9 cellular contexts compared by ENCODE assay signal in the genomic region with DNA sequence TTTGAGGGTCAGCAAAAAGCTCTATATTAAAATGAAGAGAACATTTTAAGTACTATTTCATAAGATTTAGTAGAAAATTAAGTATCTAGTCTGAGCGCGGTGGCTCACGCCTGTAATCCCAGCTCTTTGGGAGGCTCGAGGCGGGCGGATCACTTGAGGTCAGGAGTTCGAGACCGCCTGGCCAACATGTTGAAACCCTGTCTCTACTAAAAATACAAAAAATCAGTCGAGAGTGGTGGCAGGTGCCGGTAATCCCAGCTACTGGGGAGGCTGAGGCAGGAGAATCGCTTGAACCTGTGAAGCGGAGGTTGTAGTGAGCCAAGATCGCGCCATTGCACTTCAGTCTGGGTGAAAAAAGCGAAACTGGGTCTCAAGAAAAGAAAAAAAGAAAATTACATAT. TPM values are rescaled to one million over a fixed set of nuclear protein-coding genes. Genes with fewer than 3 reads are reported as not detected.
A peak's percentile ranks its signal among the peaks of the same experiment; 100 is the strongest.
DNase-seq lines count a peak whose midpoint lies in the region; ATAC-seq and TF ChIP-seq lines count a peak whose summit lies in the region.
"Had no signal": no experiment of that assay in that cellular context is flagged by ENCODE, and none has a peak within 500 bp of the region (broad histone marks: within the 10 kb centered on the region; RNA-seq: fewer than 3 reads in every experiment).

No MANE protein-coding gene starts in this region.

- H3K27me3 ChIP-seq in cardiac muscle cell, result no peaks in the 10 kb centered on the region
- H3K27me3 ChIP-seq in foreskin keratinocyte, result no peaks in the 10 kb centered on the region
- no peaks in the 10 kb centered on the region for H3K27me3 ChIP-seq in suprapubic skin

- peak overlapping the region; percentile 96 for H3K4me3 Mint-ChIP-seq in WTC11

- TF ChIP-seq POLR2A in suprapubic skin (IDR thresholded peaks at IDR 0.05), result no peak

- CTCF ChIA-PET in WTC11 (lab: Charles Lee), result no interaction called here

- intact Hi-C loops in cardiac septum (cut with DNase I), result loop anchor here (5.0 kb wide), 1 partner anchor 107 kb away; the partner anchor contains the start of gene THOC1

- ATAC-seq in WTC11 (no peak), foreskin keratinocyte (no peak), HG03095 (IDR thresholded peaks at IDR 0.05; ENCODE audit: unreplicated experiment) (no peak), HG02571 (IDR thresholded peaks at IDR 0.05; ENCODE audit: unreplicated experiment) (no peak)

- H3K27me3 Mint-ChIP-seq in WTC11 (ENCODE audit: low read depth), result peaks cover 23% of the 10 kb centered on the region

- H3K27ac ChIP-seq in cardiac muscle cell, result no peak overlapping the region
- peak overlapping the region; percentile 90 for H3K27ac ChIP-seq in foreskin keratinocyte
- no peak overlapping the region for H3K27ac ChIP-seq in suprapubic skin

- H3K36me3 Mint-ChIP-seq in WTC11, result peaks cover 19% of the 10 kb centered on the region

- peaks cover 12% of the 10 kb centered on the region for H3K4me1 Mint-ChIP-seq in WTC11

- H3K4me3 ChIP-seq in cardiac muscle cell (peak overlapping the region; percentile 90), suprapubic skin (peak overlapping the region; percentile 97)

- H3K9me3 ChIP-seq in cardiac muscle cell (ENCODE audit: low read depth), result no peaks in the 10 kb centered on the region
- H3K9me3 ChIP-seq in suprapubic skin, result no peaks in the 10 kb centered on the region

- POLR2A ChIA-PET in WTC11 (lab: Charles Lee), result interaction anchor here (1.1 kb wide), 1 partner anchor 108 kb away, joined by 3 read pairs; the partner anchor contains the start of gene THOC1

- peaks cover 3% of the 10 kb centered on the region for H3K9me3 Mint-ChIP-seq in WTC11

- H3K36me3 ChIP-seq in cardiac muscle cell (peaks cover 14% of the 10 kb centered on the region), suprapubic skin (peaks cover 7% of the 10 kb centered on the region)

- DNase-seq in cardiac muscle cell (ENCODE audit: low read depth in 1 of 2, low spot score in 1 of 2) (no peak), cardiac septum (ENCODE audit: low spot score) (no peak), WTC11 (ENCODE audit: low spot score) (no peak), foreskin keratinocyte (no peak), suprapubic skin (ENCODE audit: low spot score in 2 of 2) (no peak)
- DNase-seq in effector CD8-positive, alpha-beta T cell (lab: John Stamatoyannopoulos, UW), result no peak
- DNase-seq: NCI-H748 treated with DMSO at 0.1 percent for 48 hours had no signal

- H3K4me1 ChIP-seq in cardiac muscle cell (ENCODE audit: low read depth) (peaks cover 9% of the 10 kb centered on the region), foreskin keratinocyte (peaks cover 20% of the 10 kb centered on the region), suprapubic skin (peaks cover 25% of the 10 kb centered on the region)

- H3K27ac Mint-ChIP-seq in WTC11, result no peak overlapping the region

- no peak for TF ChIP-seq EP300 in suprapubic skin (IDR thresholded peaks at IDR 0.05)

- 92% methylated on average over 15 of the region's 15 CpGs for WGBS in suprapubic skin

- no peak for TF ChIP-seq CTCF in cardiac muscle cell (IDR thresholded peaks at IDR 0.05; ENCODE audit: low read depth, low read length)
- no peak for TF ChIP-seq CTCF in WTC11 (IDR thresholded peaks at IDR 0.05)
- no peak for TF ChIP-seq CTCF in foreskin keratinocyte (conservative IDR thresholded peaks at IDR 0.05)
- TF ChIP-seq CTCF in suprapubic skin (IDR thresholded peaks at IDR 0.05), result no peak

TF ChIP-seq in WTC11, 78 proteins besides CTCF, POLR2A, EP300 and RAD21 (continues in another document):
- TF ChIP-seq ZNF281 (CRISPR knock-in tag; IDR thresholded peaks at IDR 0.05) (no peak), E2F4 (CRISPR knock-in tag; IDR thresholded peaks at IDR 0.05; ENCODE audit: borderline replicate concordance, low read depth) (no peak), SP1 (CRISPR knock-in tag; conservative IDR thresholded peaks at IDR 0.05) (no peak), HMGA2 (CRISPR knock-in tag; IDR thresholded peaks at IDR 0.05) (no peak), CDX4 (CRISPR knock-in tag; IDR thresholded peaks at IDR 0.05; ENCODE audit: borderline replicate concordance) (no peak), MLX (CRISPR knock-in tag; IDR thresholded peaks at IDR 0.05) (no peak), MXD4 (CRISPR knock-in tag; IDR thresholded peaks at IDR 0.05; ENCODE audit: borderline replicate concordance) (no peak), ZNF219 (CRISPR knock-in tag; IDR thresholded peaks at IDR 0.05; ENCODE audit: borderline replicate concordance) (no peak), CBFB (CRISPR knock-in tag; IDR thresholded peaks at IDR 0.05; ENCODE audit: low read depth) (no peak), TP53 (CRISPR knock-in tag; IDR thresholded peaks at IDR 0.05) (no peak), ZNF121 (CRISPR knock-in tag; IDR thresholded peaks at IDR 0.05) (no peak), KAT7 (CRISPR knock-in tag; IDR thresholded peaks at IDR 0.05; ENCODE audit: borderline replicate concordance) (no peak), USF1 (CRISPR knock-in tag; IDR thresholded peaks at IDR 0.05) (no peak), ZBTB43 (CRISPR knock-in tag; IDR thresholded peaks at IDR 0.05) (no peak), ZBTB21 (CRISPR knock-in tag; IDR thresholded peaks at IDR 0.05; ENCODE audit: borderline replicate concordance) (no peak), ETV6 (CRISPR knock-in tag; IDR thresholded peaks at IDR 0.05) (no peak), GRHL2 (CRISPR knock-in tag; IDR thresholded peaks at IDR 0.05; ENCODE audit: insufficient replicate concordance, severe bottlenecking) (no peak), NR1H2 (CRISPR knock-in tag; IDR thresholded peaks at IDR 0.05) (no peak)

RNA-seq across cellular contexts. Expression of gene USP14, which starts 1.6 kb away (rescaled TPM):
- total RNA-seq in cardiac muscle cell (13.5 and 18.4 TPM in 2 replicates), cardiac septum (44.3 TPM), WTC11 (2021) (70.4 to 72.4 TPM (median 71.3 TPM) in 3 replicates), foreskin keratinocyte (67.1 and 70.1 TPM in 2 replicates), suprapubic skin (10 to 100 TPM; 19.7 to 31.4 (median 27.9) TPM)
- polyA plus RNA-seq in cardiac muscle cell (59.5 and 81.9 TPM in 2 replicates), foreskin keratinocyte (46.1 and 53.9 TPM in 2 replicates)
